9 cellular contexts compared by ENCODE assay signal in genomic region chr2:101372792-101373191, GRCh38. TPM values are rescaled to one million over a fixed set of nuclear protein-coding genes. Genes with fewer than 3 reads are reported as not detected.
"Had no signal": no experiment of that assay in that cellular context is flagged by ENCODE, and none has a peak within 500 bp of the region (broad histone marks: within the 10 kb centered on the region; RNA-seq: fewer than 3 reads in every experiment).

No MANE protein-coding gene starts in this region.

- DNase-seq: GDM1, GF-D8 had no signal

- ATAC-seq: GM12878 had no signal

- FAIRE-seq: G401.6, GM12878, GM12891, GM12892, GM18507, GM19239 had no signal

- H3K4me3 ChIP-seq: GM12878 had no signal

RNA-seq across cellular contexts. Expression of gene CREG2, which starts 14.5 kb away (rescaled TPM):
- total RNA-seq: G401, GM12878 had no signal
- polyA plus RNA-seq: GM12878 had no signal
